In the genomic region with DNA sequence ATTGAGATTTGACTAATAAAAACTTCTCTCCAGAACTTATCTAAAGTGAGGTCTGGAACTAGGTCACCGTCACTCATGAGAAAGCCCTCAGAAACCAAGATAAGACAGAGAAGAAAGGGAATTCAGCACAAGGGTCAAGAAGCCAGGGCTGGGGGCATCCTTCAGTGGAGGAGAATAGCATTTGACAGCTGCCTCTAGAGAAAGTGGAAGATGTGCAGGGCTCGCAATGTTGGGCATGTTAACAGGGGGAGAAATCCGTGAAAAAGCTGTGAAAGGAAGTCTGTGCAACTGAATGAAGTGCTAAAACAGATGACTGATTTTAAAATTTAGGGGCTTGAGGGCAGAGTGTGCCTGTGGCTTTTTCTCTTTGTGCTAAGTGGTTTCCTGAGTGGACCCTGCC, we compare ENCODE assay signal across 24 cellular contexts.
DNase-seq lines count a peak whose midpoint lies in the region; ATAC-seq, FAIRE-seq and TF ChIP-seq lines count a peak whose summit lies in the region.
"Had no signal": no experiment of that assay in that cellular context is flagged by ENCODE, and none has a peak within 500 bp of the region (broad histone marks: within the 10 kb centered on the region; RNA-seq: fewer than 3 reads in every experiment).

No MANE protein-coding gene starts in this region.

- H3K79me1 ChIP-seq in mesendoderm (ENCODE audit: low read length) = no peaks in the 10 kb centered on the region

- intact Hi-C loops in psoas muscle (cut with DNase I) = no loop called here

- H2BK120ac ChIP-seq in mesendoderm (ENCODE audit: low read depth, low read length) = peak overlapping the region; percentile 21

- no peaks in the 10 kb centered on the region for H3K36me3 ChIP-seq in CD4-positive, CD25-positive, alpha-beta regulatory T cell (ENCODE audit: control insufficient read depth, insufficient read depth, low read length)
- H3K36me3 ChIP-seq in ectodermal cell (ENCODE audit: control insufficient read depth, insufficient read depth, low read length) = no peaks in the 10 kb centered on the region
- no peaks in the 10 kb centered on the region for H3K36me3 ChIP-seq in mesendoderm (ENCODE audit: control insufficient read depth, insufficient read depth, low read length)
- no peaks in the 10 kb centered on the region for H3K36me3 ChIP-seq in psoas muscle (ENCODE audit: insufficient read depth in 1 of 2, low read depth in 1 of 2)
- H3K36me3 ChIP-seq: HAP-1 had no signal

- H2AK5ac ChIP-seq in mesendoderm (ENCODE audit: low read length) = no peak overlapping the region

- H3K4me1 ChIP-seq in CD4-positive, CD25-positive, alpha-beta regulatory T cell (ENCODE audit: control insufficient read depth, insufficient read depth, low read length, poor library complexity, severe bottlenecking) = no peaks in the 10 kb centered on the region
- H3K4me1 ChIP-seq in ectodermal cell (ENCODE audit: control insufficient read depth, insufficient read depth, low read length) (peaks cover 14% of the 10 kb centered on the region), mesendoderm (ENCODE audit: control insufficient read depth, low read depth, low read length) (no peaks in the 10 kb centered on the region), psoas muscle (peaks cover 38% of the 10 kb centered on the region)
- H3K4me1 ChIP-seq: A549, HAP-1 had no signal

- H3K4me3 ChIP-seq in CD4-positive, CD25-positive, alpha-beta regulatory T cell (ENCODE audit: low read depth, low read length) = no peak overlapping the region
- H3K4me3 ChIP-seq in ectodermal cell (ENCODE audit: insufficient read depth, low read depth, low read length) (no peak overlapping the region), mesendoderm (ENCODE audit: low read length) (no peak overlapping the region), psoas muscle (no peak overlapping the region)
- H3K4me3 ChIP-seq: A549, GM12878, HAP-1 had no signal

- no peak for ATAC-seq in CD4-positive, CD25-positive, alpha-beta regulatory T cell (ENCODE audit: low read depth in 2 of 2)
- no peak for ATAC-seq in psoas muscle
- ATAC-seq in HG02840 (IDR thresholded peaks at IDR 0.05; ENCODE audit: low FRiP score, unreplicated experiment) = no peak
- no peak for ATAC-seq in GM19324 (IDR thresholded peaks at IDR 0.05; ENCODE audit: low FRiP score, unreplicated experiment)
- ATAC-seq: A549, GM12878, PC-3 had no signal

- H2BK15ac ChIP-seq in mesendoderm (replicated peaks; ENCODE audit: low read depth) = no peak overlapping the region

- H3K79me2 ChIP-seq in mesendoderm (ENCODE audit: control insufficient read depth, insufficient read depth, low read length) = no peaks in the 10 kb centered on the region

- peak overlapping the region in 2 of 3 donors; percentile 3 to 15 for H3K27ac Mint-ChIP-seq in CD4-positive, CD25-positive, alpha-beta regulatory T cell
- H3K27ac Mint-ChIP-seq in activated CD4-positive, alpha-beta memory T cell treated with anti-CD3 and anti-CD28 coated beads, Interleukin-2, amount 10 ng/mL, durations not matched to agents 7 days and 5 days = no peak overlapping the region
- H3K27ac Mint-ChIP-seq: HFFc6 had no signal

- no peak overlapping the region for H2BK5ac ChIP-seq in mesendoderm (ENCODE audit: low read length)

- H3K4me3 Mint-ChIP-seq in CD4-positive, CD25-positive, alpha-beta regulatory T cell = no peak overlapping the region
- H3K4me3 Mint-ChIP-seq in activated CD4-positive, alpha-beta memory T cell treated with anti-CD3 and anti-CD28 coated beads, Interleukin-2, amount 10 ng/mL, durations not matched to agents 7 days and 5 days = no peak overlapping the region
- H3K4me3 Mint-ChIP-seq: HFFc6 had no signal

- WGBS in ectodermal cell, 2 experiments = 57 to 62% methylated on average over 3 of the region's 3 CpGs
- no CpG with 5 or more reads among the region's 3 CpGs for WGBS in mesendoderm (ENCODE audit: extremely low coverage, insufficient coverage, low lambda C conversion rate)
- 58 to 79% (median 59%) methylated on average over 3 of the region's 3 CpGs for WGBS in psoas muscle, 3 donors

- peak overlapping the region; percentile 80 for H3K18ac ChIP-seq in mesendoderm (ENCODE audit: low read length)

- H3K56ac ChIP-seq in mesendoderm (ENCODE audit: low read length) = no peak overlapping the region

- no peak for FAIRE-seq in D721Med (lab: Jason Lieb, UNC)
- FAIRE-seq: A549, GM12878 had no signal

- POLR2A ChIA-PET in activated CD4-positive, alpha-beta memory T cell treated with anti-CD3 and anti-CD28 coated beads, Interleukin-2, amount 10 ng/mL, durations not matched to agents 7 days and 5 days (lab: Charles Lee) = no interaction called here

- H3K36me3 Mint-ChIP-seq in CD4-positive, CD25-positive, alpha-beta regulatory T cell = peaks cover 4% of the 10 kb centered on the region
- H3K36me3 Mint-ChIP-seq in activated CD4-positive, alpha-beta memory T cell treated with anti-CD3 and anti-CD28 coated beads, Interleukin-2, amount 10 ng/mL, durations not matched to agents 7 days and 5 days (ENCODE audit: low read depth) = no peaks in the 10 kb centered on the region

- H3K4me2 ChIP-seq in mesendoderm (ENCODE audit: low read length) = no peak overlapping the region
- H3K4me2 ChIP-seq: A549, KMS-11 had no signal

- CTCF ChIA-PET in activated CD4-positive, alpha-beta memory T cell treated with anti-CD3 and anti-CD28 coated beads, Interleukin-2, amount 10 ng/mL, durations not matched to agents 7 days and 5 days (lab: Charles Lee) = no interaction called here

- no peak overlapping the region for H4K5ac ChIP-seq in mesendoderm (ENCODE audit: low read length)

- no peak overlapping the region for H3K23ac ChIP-seq in mesendoderm (ENCODE audit: low read length)

- H3K9ac ChIP-seq in mesendoderm (ENCODE audit: low read length) = no peak overlapping the region
- H3K9ac ChIP-seq: KMS-11 had no signal

- H3K4me1 Mint-ChIP-seq in CD4-positive, CD25-positive, alpha-beta regulatory T cell = peaks cover 0 to 10% (median 2%) of the 10 kb centered on the region in 4 donors
- H3K4me1 Mint-ChIP-seq in activated CD4-positive, alpha-beta memory T cell treated with anti-CD3 and anti-CD28 coated beads, Interleukin-2, amount 10 ng/mL, durations not matched to agents 7 days and 5 days = no peaks in the 10 kb centered on the region

- H3K27me3 ChIP-seq in CD4-positive, CD25-positive, alpha-beta regulatory T cell (ENCODE audit: control insufficient read depth, insufficient read depth, low read length) = no peaks in the 10 kb centered on the region
- H3K27me3 ChIP-seq in ectodermal cell (ENCODE audit: control insufficient read depth, insufficient read depth, low read length, poor library complexity, severe bottlenecking) = no peaks in the 10 kb centered on the region
- H3K27me3 ChIP-seq in mesendoderm (ENCODE audit: insufficient read depth, low read length, poor library complexity) = no peaks in the 10 kb centered on the region
- H3K27me3 ChIP-seq in psoas muscle (ENCODE audit: insufficient read depth in 3 of 3, low read length in 2 of 3) = no peaks in the 10 kb centered on the region

- no peaks in the 10 kb centered on the region for H3K9me3 ChIP-seq in CD4-positive, CD25-positive, alpha-beta regulatory T cell (ENCODE audit: control insufficient read depth in 2 of 2, low read length in 2 of 2)
- H3K9me3 ChIP-seq in ectodermal cell (ENCODE audit: control insufficient read depth, low read length) = no peaks in the 10 kb centered on the region
- H3K9me3 ChIP-seq in psoas muscle = no peaks in the 10 kb centered on the region
- H3K9me3 ChIP-seq: A549, HAP-1 had no signal

- no peak overlapping the region for H3K4ac ChIP-seq in mesendoderm (ENCODE audit: low read depth, low read length)

- H4K8ac ChIP-seq in mesendoderm (ENCODE audit: low read depth, low read length) = no peak overlapping the region

- DNase-seq in CD4-positive, CD25-positive, alpha-beta regulatory T cell = no peak
- DNase-seq in mesendoderm = no peak
- DNase-seq in psoas muscle = no peak
- DNase-seq in D721Med (ENCODE audit: insufficient read length, low spot score) = no peak
- DNase-seq in activated CD4-positive, alpha-beta memory T cell treated with anti-CD3 and anti-CD28 coated beads, Interleukin-2, amount 10 ng/mL, durations not matched to agents 7 days and 5 days = no peak
- DNase-seq: AML-193; GDM1; GOT3; HFFc6; IMR-90; MM.1S; NCI-H1048; NCI-H1417; NCI-H2029 treated with DMSO at 0.1 percent for 48 hours; NCI-H526; NK-92 treated with Interleukin-12 subunit alpha and Interleukin-12 subunit beta, amount 100 ng/mL, for 24 hours; PC-3 had no signal

- no peak for TF ChIP-seq CTCF in psoas muscle (IDR thresholded peaks at IDR 0.05)
- no peak for TF ChIP-seq CTCF in D721Med (IDR thresholded peaks at IDR 0.05; ENCODE audit: insufficient read depth, missing control alignments)

- peaks cover 0 to 6% (median 0%) of the 10 kb centered on the region in 7 donors for H3K9me3 Mint-ChIP-seq in CD4-positive, CD25-positive, alpha-beta regulatory T cell
- H3K9me3 Mint-ChIP-seq in activated CD4-positive, alpha-beta memory T cell treated with anti-CD3 and anti-CD28 coated beads, Interleukin-2, amount 10 ng/mL, durations not matched to agents 7 days and 5 days = no peaks in the 10 kb centered on the region
- H3K9me3 Mint-ChIP-seq: HFFc6 had no signal

- no peak overlapping the region for H3K27ac ChIP-seq in CD4-positive, CD25-positive, alpha-beta regulatory T cell (ENCODE audit: insufficient read depth, low read length, poor library complexity, severe bottlenecking)
- peak overlapping the region; percentile 38 for H3K27ac ChIP-seq in ectodermal cell (ENCODE audit: insufficient read depth, low read depth, low read length, poor library complexity, severe bottlenecking)
- no peak overlapping the region for H3K27ac ChIP-seq in mesendoderm (ENCODE audit: low read depth, low read length)
- peak overlapping the region; percentile 77 for H3K27ac ChIP-seq in psoas muscle
- H3K27ac ChIP-seq: A549, KMS-11 had no signal

- peaks cover 5% of the 10 kb centered on the region for H3K27me3 Mint-ChIP-seq in CD4-positive, CD25-positive, alpha-beta regulatory T cell
- H3K27me3 Mint-ChIP-seq in activated CD4-positive, alpha-beta memory T cell treated with anti-CD3 and anti-CD28 coated beads, Interleukin-2, amount 10 ng/mL, durations not matched to agents 7 days and 5 days = no peaks in the 10 kb centered on the region

Comparison
In these comparisons a context has a peak if more than half of its experiments do, and no peak if none do; other contexts are left out.
1. H3K27ac ChIP-seq: peak in ectodermal cell (single experiment) and psoas muscle (single experiment); none in CD4-positive, CD25-positive, alpha-beta regulatory T cell (single experiment) and mesendoderm (single experiment).